13 cellular contexts compared by ENCODE assay signal in genomic region chr2:86489542-86489941, GRCh38.
"Had no signal": no experiment of that assay in that cellular context is flagged by ENCODE, and none has a peak within 500 bp of the region (broad histone marks: within the 10 kb centered on the region; RNA-seq: fewer than 3 reads in every experiment).

No MANE protein-coding gene starts in this region.

- DNase-seq: activated B cell treated with CpG ODN at 0.5 μM for 24 hours; activated CD8-positive, alpha-beta memory T cell treated with anti-CD3 and anti-CD28 coated beads, Interleukin-2, amount 50 U/mL, for 4 hours; activated naive CD4-positive, alpha-beta T cell treated with Interleukin-2 at 50 U/mL for 16 hours; kidney glomerular epithelial cell; SHP77; stimulated activated CD4-positive, alpha-beta T cell treated with anti-CD3 and anti-CD28 coated beads, Interleukin-4, amount 100 ng/mL, for 1 hour; stimulated activated CD8-positive, alpha-beta memory T cell treated with anti-CD3 and anti-CD28 coated beads, Interleukin-4, amount 100 ng/mL, for 48 hours; stimulated activated naive CD8-positive, alpha-beta T cell treated with anti-CD3 and anti-CD28 coated beads, Interleukin-15, amount 100 ng/mL, for 72 hours had no signal

- H3K27me3 Mint-ChIP-seq: activated B cell treated with CpG ODN at 0.5 μM for 24 hours; stimulated activated naive CD8-positive, alpha-beta T cell treated with anti-CD3 and anti-CD28 coated beads, Interleukin-15, amount 100 ng/mL, for 72 hours had no signal

- ATAC-seq: SK-N-SH treated with all-trans-retinoic acid at 6 μM for 48 hours; stimulated activated naive CD8-positive, alpha-beta T cell treated with anti-CD3 and anti-CD28 coated beads, Interleukin-15, amount 100 ng/mL, for 72 hours had no signal

- H3K9me3 ChIP-seq: breast epithelium, thoracic aorta had no signal

- H3K4me3 Mint-ChIP-seq: activated B cell treated with CpG ODN at 0.5 μM for 24 hours; activated T-helper 1 cell treated with anti-CD3 and anti-CD28 coated beads, Interleukin-12 subunit alpha, Interleukin-12 subunit beta, Interleukin-2, Interleukin-4 antibody, amounts not matched to agents 30 ng/mL and 10 ng/mL and 1 ng/mL, durations not matched to agents 14 hours and 24 hours and 36 hours; stimulated activated naive CD8-positive, alpha-beta T cell treated with anti-CD3 and anti-CD28 coated beads, Interleukin-15, amount 100 ng/mL, for 72 hours; T-helper 1 cell treated with Interleukin-12 subunit alpha and Interleukin-12 subunit beta and Interleukin-4 antibody, amounts not matched to agents 30 μg/mL and 1 μg/mL, for 36 hours had no signal

- H3K27ac Mint-ChIP-seq: activated B cell treated with CpG ODN at 0.5 μM for 24 hours; activated T-helper 1 cell treated with anti-CD3 and anti-CD28 coated beads, Interleukin-12 subunit alpha, Interleukin-12 subunit beta, Interleukin-2, Interleukin-4 antibody, amounts not matched to agents 30 ng/mL and 10 ng/mL and 1 ng/mL, durations not matched to agents 14 hours and 24 hours and 36 hours; T-helper 1 cell treated with Interleukin-12 subunit alpha and Interleukin-12 subunit beta and Interleukin-4 antibody, amounts not matched to agents 30 μg/mL and 1 μg/mL, for 36 hours had no signal

- H3K9me3 Mint-ChIP-seq: activated T-helper 1 cell treated with anti-CD3 and anti-CD28 coated beads, Interleukin-12 subunit alpha, Interleukin-12 subunit beta, Interleukin-2, Interleukin-4 antibody, amounts not matched to agents 30 ng/mL and 10 ng/mL and 1 ng/mL, durations not matched to agents 14 hours and 24 hours and 36 hours; T-helper 1 cell treated with Interleukin-12 subunit alpha and Interleukin-12 subunit beta and Interleukin-4 antibody, amounts not matched to agents 30 μg/mL and 1 μg/mL, for 36 hours had no signal
